15 cellular contexts compared by ENCODE assay signal in the genomic region with DNA sequence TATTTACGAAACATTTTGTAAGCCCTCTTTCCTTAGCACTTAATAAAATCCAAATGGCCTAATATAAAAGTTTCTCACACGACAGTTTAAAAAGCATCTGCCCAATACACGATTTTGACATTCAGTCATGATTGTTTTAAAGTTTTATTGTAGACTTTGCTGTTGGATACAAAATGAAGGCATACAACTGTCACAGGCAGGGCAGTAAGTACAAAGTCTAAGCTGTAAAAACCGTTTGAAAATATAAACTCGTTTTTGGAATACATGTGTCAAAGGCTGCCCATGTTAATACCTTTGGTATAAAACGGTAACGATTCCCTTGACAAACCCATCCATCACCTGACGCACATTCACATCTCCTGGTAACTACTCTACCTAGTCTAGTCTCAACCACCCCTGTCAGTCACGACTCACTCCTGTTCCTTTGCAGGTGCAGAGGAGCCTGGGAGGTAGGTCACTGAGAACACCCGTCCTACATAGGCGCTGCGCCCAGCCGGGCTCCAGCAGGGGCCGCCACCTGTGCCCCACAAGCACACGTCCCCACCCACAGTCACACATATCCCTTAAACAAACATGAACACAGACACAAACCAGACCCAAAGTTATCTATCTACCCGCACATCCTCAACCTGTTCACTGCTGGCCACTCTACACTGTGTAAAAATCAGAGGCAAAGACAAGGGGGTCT. TPM values are rescaled to one million over a fixed set of nuclear protein-coding genes. Genes with fewer than 3 reads are reported as not detected.
A peak's percentile ranks its signal among the peaks of the same experiment; 100 is the strongest.
DNase-seq lines count a peak whose midpoint lies in the region; ATAC-seq, FAIRE-seq and TF ChIP-seq lines count a peak whose summit lies in the region.
"Had no signal": no experiment of that assay in that cellular context is flagged by ENCODE, and none has a peak within 500 bp of the region (broad histone marks: within the 10 kb centered on the region; RNA-seq: fewer than 3 reads in every experiment).

No MANE protein-coding gene starts in this region.

- no peaks in the 10 kb centered on the region for H4K20me1 ChIP-seq in HepG2 (ENCODE audit: insufficient read depth, low read length)

- in situ Hi-C loops in HepG2 (cut with HindIII; ENCODE audit: extremely low pct_ligation_motif_present, low pct_unique_long_range_greater_than_20kb) = no loop called here

- H3K4me1 ChIP-seq in HepG2 (ENCODE audit: insufficient read depth, low read length) (peaks cover 32% of the 10 kb centered on the region), right lobe of liver (peaks cover 0 to 6% (median 0%) of the 10 kb centered on the region in 4 donors), small intestine (ENCODE audit: control insufficient read depth in 2 of 2, insufficient read depth in 1 of 2, low read depth in 1 of 2, low read length in 1 of 2) (no peaks in the 10 kb centered on the region), SJCRH30 (no peaks in the 10 kb centered on the region)

- FAIRE-seq in HepG2 (lab: Jason Lieb, UNC) (no peak), small intestine (lab: Jason Lieb, UNC) (no peak)

- H3K27ac ChIP-seq in HepG2 (ENCODE audit: extremely low read length, insufficient read depth, low read length) (no peak overlapping the region), right lobe of liver (no peak overlapping the region), layer of hippocampus (ENCODE audit: low read depth, low read length) (peak overlapping the region; percentile 31), small intestine (ENCODE audit: low read depth in 1 of 2, low read length in 1 of 2) (no peak overlapping the region), SJCRH30 (no peak overlapping the region)
- H3K27ac ChIP-seq: ovary had no signal

- H3K27ac Mint-ChIP-seq in WTC11 = peak overlapping the region; percentile 59

- no peak overlapping the region for H3K4me3 ChIP-seq in HepG2 (replicated peaks in 1 of 3; ENCODE audit: insufficient read depth in 1 of 3, low read depth in 2 of 3, low read length in 3 of 3)
- no peak overlapping the region for H3K4me3 ChIP-seq in right lobe of liver
- no peak overlapping the region for H3K4me3 ChIP-seq in small intestine (ENCODE audit: low read depth in 1 of 2, low read length in 2 of 2)
- no peak overlapping the region for H3K4me3 ChIP-seq in SJCRH30
- H3K4me3 ChIP-seq: ovary had no signal

- intact Hi-C loops in HepG2 (cut with micrococcal nuclease; ENCODE audit: unreplicated experiment) (no loop called here), right lobe of liver (cut with DNase I) (no loop called here)

- H3K27me3 Mint-ChIP-seq in WTC11 (ENCODE audit: low read depth) = no peaks in the 10 kb centered on the region
- H3K27me3 Mint-ChIP-seq: IgD-negative memory B cell had no signal

- no peaks in the 10 kb centered on the region for H3K4me1 Mint-ChIP-seq in WTC11
- H3K4me1 Mint-ChIP-seq: IgD-negative memory B cell had no signal

- no peaks in the 10 kb centered on the region for H3K9me3 ChIP-seq in HepG2 (ENCODE audit: low read length)
- no peaks in the 10 kb centered on the region for H3K9me3 ChIP-seq in right lobe of liver
- H3K9me3 ChIP-seq in small intestine (ENCODE audit: control insufficient read depth, low read depth) = no peaks in the 10 kb centered on the region
- H3K9me3 ChIP-seq in SJCRH30 (replicated peaks) = no peaks in the 10 kb centered on the region
- H3K9me3 ChIP-seq: ovary had no signal

- no peaks in the 10 kb centered on the region for H3K79me2 ChIP-seq in HepG2 (ENCODE audit: insufficient read depth, low read length)

- no peak overlapping the region for H3K4me2 ChIP-seq in HepG2 (ENCODE audit: low read depth, low read length)

- no peak for TF ChIP-seq EP300 in HepG2 (IDR thresholded peaks at IDR 0.05; ENCODE audit: low read depth in 2 of 2, low read length in 2 of 2)
- no peak for TF ChIP-seq EP300 in HepG2 (CRISPR knock-in tag; IDR thresholded peaks at IDR 0.05; ENCODE audit: borderline replicate concordance)

- no peaks in the 10 kb centered on the region for H3K9me3 Mint-ChIP-seq in WTC11
- H3K9me3 Mint-ChIP-seq: IgD-negative memory B cell had no signal

- WGBS in HepG2 (ENCODE audit: low lambda C conversion rate) = 87% methylated on average over 16 of the region's 16 CpGs
- 82% methylated on average over 10 of the region's 16 CpGs for WGBS in right lobe of liver (ENCODE audit: insufficient coverage, low coverage, low lambda C conversion rate, missing lambda C conversion rate)
- WGBS in small intestine, 3 donors = 67 to 77% (median 74%) methylated on average over 16 of the region's 16 CpGs

- ATAC-seq in HepG2 = peak; percentile 75
- no peak for ATAC-seq in right lobe of liver
- peak; percentile 72; the same call in 1 of the 2 replicates for ATAC-seq in WTC11
- no peak for ATAC-seq in GM21576 (IDR thresholded peaks at IDR 0.05; ENCODE audit: unreplicated experiment)

- H3K27me3 ChIP-seq in HepG2 (ENCODE audit: control insufficient read depth in 1 of 2, insufficient read depth in 2 of 2, low read length in 2 of 2) (no peaks in the 10 kb centered on the region), right lobe of liver (no peaks in the 10 kb centered on the region), layer of hippocampus (ENCODE audit: control insufficient read depth, insufficient read depth, low read length) (no peaks in the 10 kb centered on the region), small intestine (ENCODE audit: control insufficient read depth in 2 of 2, insufficient read depth in 2 of 2, low read length in 2 of 2) (no peaks in the 10 kb centered on the region), SJCRH30 (no peaks in the 10 kb centered on the region)
- H3K27me3 ChIP-seq: ovary had no signal

- H3K36me3 ChIP-seq in HepG2 (replicated peaks in 1 of 2; ENCODE audit: control insufficient read depth in 1 of 2, insufficient read depth in 2 of 2, low read length in 2 of 2) (peaks cover 21 to 55% of the 10 kb centered on the region in 2 experiments), right lobe of liver (peaks cover 6 to 21% (median 7%) of the 10 kb centered on the region in 4 donors), small intestine (ENCODE audit: control insufficient read depth in 2 of 2, insufficient read depth in 2 of 2, low read length in 2 of 2) (peaks cover 11 to 15% of the 10 kb centered on the region in 2 donors), SJCRH30 (peaks cover 29% of the 10 kb centered on the region)
- H3K36me3 ChIP-seq: ovary had no signal

- CTCF ChIA-PET in HepG2 (lab: Yijun Ruan, JAX; ENCODE audit: low intra/inter-chr PET ratio, low total read pairs) (no interaction called here), WTC11 (lab: Charles Lee) (interaction anchor here (0.7 to 1.9 kb wide), 4 partner anchors 9 to 27 kb away, joined by 3 to 11 read pairs (median 6); a partner anchor contains a TSS)

- DNase-seq in HepG2 (ENCODE audit: low spot score) (no peak), right lobe of liver (no peak), WTC11 (ENCODE audit: low spot score) (no peak), small intestine (no peak), SJCRH30 (no peak), SIG-M5 treated with dmso at 0.1 percent for 504 hours (lab: John Stamatoyannopoulos, UW; ENCODE audit: unreplicated experiment) (no peak)
- DNase-seq: activated CD4-positive, alpha-beta T cell treated with anti-CD3 and anti-CD28 coated beads, Interleukin-2, amount 50 U/mL, for 4 hours; anterior cingulate cortex; foreskin fibroblast; NCI-H510A treated with DMSO at 0.1 percent for 48 hours; ovary; substantia nigra had no signal

- no TSS peak for BruUV-seq in HepG2 (replicated peaks; lab: Mats Ljungman, UMichigan)

- TF ChIP-seq CTCF in HepG2 (CRISPR knock-in tag; IDR thresholded peaks at IDR 0.05) (0 out of 2 replicates have a peak, but pooled peaks have one; percentile 26), right lobe of liver (IDR thresholded peaks at IDR 0.05) (no peak), WTC11 (IDR thresholded peaks at IDR 0.05) (no peak)

- H3K36me3 Mint-ChIP-seq in WTC11 = peaks cover 51% of the 10 kb centered on the region

- no peak overlapping the region for H3K4me3 Mint-ChIP-seq in WTC11
- H3K4me3 Mint-ChIP-seq: IgD-negative memory B cell had no signal

- POLR2A ChIA-PET in HepG2 (lab: Yijun Ruan, JAX) (no interaction called here), WTC11 (lab: Charles Lee) (no interaction called here)

- no peak overlapping the region for H2AFZ ChIP-seq in HepG2 (ENCODE audit: low read length)

- no peak for TF ChIP-seq POLR2A in HepG2 (IDR thresholded peaks at IDR 0.05; ENCODE audit: insufficient read depth in 1 of 2, low read depth in 2 of 2, low read length in 2 of 2)
- TF ChIP-seq POLR2A in right lobe of liver (IDR thresholded peaks at IDR 0.05) = no peak

- no peak for TF ChIP-seq RAD21 in HepG2 (CRISPR knock-in tag; IDR thresholded peaks at IDR 0.05)

- no peak overlapping the region for H3K9ac ChIP-seq in HepG2 (ENCODE audit: insufficient read depth, low read depth, low read length)

RNA-seq across cellular contexts. Expression of a gene that starts 27.1 kb away (rescaled TPM):
- total RNA-seq in HepG2 (2016; rRNA removed; fragmentation: Illumina TruSeq; extraction: Trizol) (6.9 and 12.5 TPM in 2 replicates), right lobe of liver (10 to 100 TPM in 4 of 6 experiments, 1 to 10 TPM in 2; 5.8 to 20.2 (median 11.6) TPM), WTC11 (2021) (35.1 to 44.7 TPM (median 37.6 TPM) in 3 replicates)
- total RNA-seq in HepG2 (2016; cell fraction: cytosol; rRNA removed; fragmentation: Illumina TruSeq; extraction: Trizol; ENCODE audit: low read depth) = 2.1 and 3.7 TPM in 2 replicates
- 6.4 and 9.2 TPM in 2 replicates for total RNA-seq in HepG2 (2016; cell fraction: insoluble cytoplasmic fraction; rRNA removed; fragmentation: Illumina TruSeq; extraction: Trizol)
- total RNA-seq in HepG2 (2016; cell fraction: membrane; rRNA removed; fragmentation: Illumina TruSeq; extraction: Trizol) = 5.5 and 5.7 TPM in 2 replicates
- 11.5 and 12.2 TPM in 2 replicates for total RNA-seq in HepG2 (2016; cell fraction: nucleus; rRNA removed; fragmentation: Illumina TruSeq; extraction: Trizol)
- polyA plus RNA-seq in HepG2 (2011; rRNA removed) (25.4 and 30.2 TPM in 2 replicates), small intestine (10 to 100 TPM; 14.3 to 28.4 (median 17.0) TPM)
- polyA plus RNA-seq in HepG2 (2011; cell fraction: cytosol; rRNA removed) = 21.1 and 22.0 TPM in 2 replicates
- polyA plus RNA-seq in HepG2 (2011; cell fraction: nucleus; rRNA removed) = 28.4 and 32.1 TPM in 2 replicates
- polyA plus RNA-seq in HepG2 (2012) = 11.1 TPM in 2 replicates
- 1.4 and 1.7 TPM in 2 replicates for polyA plus RNA-seq in HepG2 (2016; cell fraction: cytosol; fragmentation: Illumina TruSeq; extraction: Trizol; ENCODE audit: low read depth)
- polyA plus RNA-seq in HepG2 (2016; cell fraction: insoluble cytoplasmic fraction; fragmentation: Illumina TruSeq; extraction: Trizol; ENCODE audit: low read depth) = 21.4 and 22.8 TPM in 2 replicates
- 4.0 and 4.6 TPM in 2 replicates for polyA plus RNA-seq in HepG2 (2016; cell fraction: membrane; fragmentation: Illumina TruSeq; extraction: Trizol; ENCODE audit: low read depth)
- polyA plus RNA-seq in HepG2 (2016; cell fraction: nucleus; fragmentation: Illumina TruSeq; extraction: Trizol; ENCODE audit: insufficient read depth, low read depth) = 18.0 and 18.6 TPM in 2 replicates
- polyA minus RNA-seq in HepG2 (2011; rRNA and poly(A)+ RNA removed; ENCODE audit: low replicate concordance) = 96.2 and 112 TPM in 2 replicates
- 15.2 and 22.8 TPM in 2 replicates for polyA minus RNA-seq in HepG2 (2011; cell fraction: cytosol; rRNA and poly(A)+ RNA removed)
- 33.0 and 56.2 TPM in 2 replicates for polyA minus RNA-seq in HepG2 (2011; cell fraction: nucleus; rRNA and poly(A)+ RNA removed)
- 36.1 and 37.7 TPM in 2 replicates for total RNA-seq in SJCRH30 (2014; rRNA removed; shearing (Covaris generic))

RNA-seq across cellular contexts. Expression of a gene that starts 27.4 kb away (rescaled TPM):
- total RNA-seq in HepG2 (2016; rRNA removed; fragmentation: Illumina TruSeq; extraction: Trizol) (25.3 and 31.5 TPM in 2 replicates), right lobe of liver (10 to 100 TPM; 15.3 to 31.8 (median 22.5) TPM), WTC11 (2021) (28.9 to 32.2 TPM (median 29.3 TPM) in 3 replicates)
- total RNA-seq in HepG2 (2016; cell fraction: cytosol; rRNA removed; fragmentation: Illumina TruSeq; extraction: Trizol; ENCODE audit: low read depth) = 30.2 and 32.0 TPM in 2 replicates
- total RNA-seq in HepG2 (2016; cell fraction: insoluble cytoplasmic fraction; rRNA removed; fragmentation: Illumina TruSeq; extraction: Trizol) = 26.5 and 33.2 TPM in 2 replicates
- total RNA-seq in HepG2 (2016; cell fraction: membrane; rRNA removed; fragmentation: Illumina TruSeq; extraction: Trizol) = 41.9 and 47.4 TPM in 2 replicates
- total RNA-seq in HepG2 (2016; cell fraction: nucleus; rRNA removed; fragmentation: Illumina TruSeq; extraction: Trizol) = 27.6 and 29.3 TPM in 2 replicates
- polyA plus RNA-seq in HepG2 (2011; rRNA removed) (22.7 and 26.0 TPM in 2 replicates), small intestine (10 to 100 TPM; 13.0 to 13.5 (median 13.2) TPM)
- polyA plus RNA-seq in HepG2 (2011; cell fraction: cytosol; rRNA removed) = 14.5 and 17.1 TPM in 2 replicates
- 61.8 and 62.4 TPM in 2 replicates for polyA plus RNA-seq in HepG2 (2011; cell fraction: nucleus; rRNA removed)
- polyA plus RNA-seq in HepG2 (2012) = 11.8 and 14.4 TPM in 2 replicates
- polyA plus RNA-seq in HepG2 (2016; cell fraction: cytosol; fragmentation: Illumina TruSeq; extraction: Trizol; ENCODE audit: low read depth) = 26.4 and 35.0 TPM in 2 replicates
- polyA plus RNA-seq in HepG2 (2016; cell fraction: insoluble cytoplasmic fraction; fragmentation: Illumina TruSeq; extraction: Trizol; ENCODE audit: low read depth) = 22.0 and 25.4 TPM in 2 replicates
- polyA plus RNA-seq in HepG2 (2016; cell fraction: membrane; fragmentation: Illumina TruSeq; extraction: Trizol; ENCODE audit: low read depth) = 28.4 and 35.1 TPM in 2 replicates
- polyA plus RNA-seq in HepG2 (2016; cell fraction: nucleus; fragmentation: Illumina TruSeq; extraction: Trizol; ENCODE audit: insufficient read depth, low read depth) = 28.2 and 30.2 TPM in 2 replicates
- polyA minus RNA-seq in HepG2 (2011; rRNA and poly(A)+ RNA removed; ENCODE audit: low replicate concordance) = 27.1 and 49.0 TPM in 2 replicates
- 13.7 and 15.7 TPM in 2 replicates for polyA minus RNA-seq in HepG2 (2011; cell fraction: cytosol; rRNA and poly(A)+ RNA removed)
- polyA minus RNA-seq in HepG2 (2011; cell fraction: nucleus; rRNA and poly(A)+ RNA removed) = 55.0 and 69.5 TPM in 2 replicates
- total RNA-seq in SJCRH30 (2014; rRNA removed; shearing (Covaris generic)) = 17.6 and 19.0 TPM in 2 replicates

Comparison
In these comparisons a context has a peak if more than half of its experiments do, and no peak if none do; other contexts are left out.
1. ATAC-seq: peak in HepG2 (single experiment) and WTC11 (single experiment); none in right lobe of liver (0 of 4) and GM21576 (single experiment).